In the genomic region with DNA sequence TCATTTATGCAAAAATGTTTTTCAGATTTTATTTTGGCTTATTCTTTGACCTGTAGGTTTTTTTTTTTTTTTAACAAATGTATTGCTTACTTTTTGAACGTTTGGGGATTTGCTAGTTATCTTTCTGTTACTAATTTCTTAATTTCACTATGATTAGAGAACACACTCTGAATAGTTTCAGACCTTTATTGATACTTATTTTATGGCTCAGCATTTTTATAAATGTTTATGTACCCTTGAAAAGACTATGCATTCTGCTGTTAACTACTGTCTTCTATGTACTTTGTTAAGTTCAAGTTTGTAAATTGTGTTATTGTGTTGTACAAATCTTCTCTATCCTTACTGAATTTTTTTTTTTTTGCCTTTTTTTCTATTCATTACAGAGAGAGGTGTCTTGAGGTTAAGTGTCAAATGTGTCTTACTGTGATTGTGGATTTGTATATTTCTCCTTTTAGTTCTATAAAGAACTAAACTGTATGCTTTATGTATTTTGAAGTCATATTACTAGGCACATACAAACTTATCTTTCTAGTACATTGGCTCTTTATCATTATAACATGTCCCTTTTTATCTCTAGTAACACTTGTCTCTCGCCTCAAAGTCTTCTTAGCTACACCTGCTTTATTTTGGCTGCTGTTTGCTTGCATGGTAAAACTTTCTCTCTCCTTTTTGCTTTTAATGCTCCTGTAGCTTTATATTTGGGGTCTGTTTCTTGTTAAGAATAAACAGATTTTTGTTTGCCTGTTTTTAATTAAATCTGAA, we compare ENCODE assay signal across 26 cellular contexts. TPM values are rescaled to one million over a fixed set of nuclear protein-coding genes. Genes with fewer than 3 reads are reported as not detected.
DNase-seq lines count a peak whose midpoint lies in the region; ATAC-seq, FAIRE-seq and TF ChIP-seq lines count a peak whose summit lies in the region.
"Had no signal": no experiment of that assay in that cellular context is flagged by ENCODE, and none has a peak within 500 bp of the region (broad histone marks: within the 10 kb centered on the region; RNA-seq: fewer than 3 reads in every experiment).

No MANE protein-coding gene starts in this region.

- peak; percentile 41 for FAIRE-seq in astrocyte (lab: Jason Lieb, UNC)
- FAIRE-seq in islet of Langerhans (lab: Jason Lieb, UNC): peak; percentile 76
- FAIRE-seq: GM12878, H1, HepG2 had no signal

- no peaks in the 10 kb centered on the region for H3K36me3 ChIP-seq in HEK293 (ENCODE audit: control insufficient read depth in 2 of 2, insufficient read depth in 1 of 2, low read length in 2 of 2)
- no peaks in the 10 kb centered on the region for H3K36me3 ChIP-seq in astrocyte (ENCODE audit: insufficient read depth, low read length)
- no peaks in the 10 kb centered on the region for H3K36me3 ChIP-seq in CD8-positive, alpha-beta memory T cell (ENCODE audit: insufficient read depth, low read length)

- no peak overlapping the region for H3K4me3 ChIP-seq in HEK293 (ENCODE audit: low read depth, low read length)
- H3K4me3 ChIP-seq in astrocyte (ENCODE audit: insufficient read depth, low read depth, low read length): no peak overlapping the region
- no peak overlapping the region for H3K4me3 ChIP-seq in CD8-positive, alpha-beta memory T cell (ENCODE audit: low read length)
- H3K4me3 ChIP-seq: BLaER1 treated with 17β-estradiol and CSF1 and Interleukin-3, amounts not matched to agents 10 nM and 100 nM; GM12878; SK-N-MC had no signal

- no peak for ATAC-seq in activated T-cell treated with anti-CD3 and anti-CD28 coated beads, Interleukin-2, amount 50 U/mL, for 72 hours (replicated peaks in 1 of 2)
- no peak for ATAC-seq in GM21529 (IDR thresholded peaks at IDR 0.05; ENCODE audit: unreplicated experiment)
- ATAC-seq: GM12878, HepG2 had no signal

- TF ChIP-seq CTCF in HEK293 (tag by site-specific recombination; IDR thresholded peaks at IDR 0.05) (no peak), astrocyte (IDR thresholded peaks at IDR 0.05; ENCODE audit: insufficient read depth, low read depth, low read length) (no peak)

- H3K36me3 Mint-ChIP-seq in activated T-cell treated with anti-CD3 and anti-CD28 coated beads, Interleukin-2, amount 50 U/mL, for 72 hours (ENCODE audit: insufficient read depth in 2 of 2): peaks cover 14 to 47% of the 10 kb centered on the region in 2 donors
- H3K36me3 Mint-ChIP-seq in activated T-cell treated with anti-CD3 and anti-CD28 coated beads, Interleukin-2, amount 50 U/mL, for 24 hours (ENCODE audit: low read depth): peaks cover 62% of the 10 kb centered on the region
- H3K36me3 Mint-ChIP-seq in astrocyte (ENCODE audit: low read depth, unreplicated experiment): peaks cover 9% of the 10 kb centered on the region
- peaks cover 7 to 26% (median 14%) of the 10 kb centered on the region in 3 donors for H3K36me3 Mint-ChIP-seq in CD8-positive, alpha-beta memory T cell

- H3K27ac Mint-ChIP-seq in activated T-cell treated with anti-CD3 and anti-CD28 coated beads, Interleukin-2, amount 50 U/mL, for 72 hours: peak overlapping the region; percentile 50
- no peak overlapping the region for H3K27ac Mint-ChIP-seq in activated T-cell treated with anti-CD3 and anti-CD28 coated beads, Interleukin-2, amount 50 U/mL, for 24 hours
- H3K27ac Mint-ChIP-seq in astrocyte (ENCODE audit: unreplicated experiment): no peak overlapping the region
- H3K27ac Mint-ChIP-seq in CD8-positive, alpha-beta memory T cell: peak overlapping the region in 2 of 8 donors; percentile 38 to 43

- no peak overlapping the region for H2AFZ ChIP-seq in astrocyte (ENCODE audit: low read depth, low read length)

- peaks cover 98% of the 10 kb centered on the region for H3K79me2 ChIP-seq in astrocyte (ENCODE audit: insufficient read depth, low read length)

- peaks cover 10 to 12% of the 10 kb centered on the region in 2 donors for H3K9me3 Mint-ChIP-seq in activated T-cell treated with anti-CD3 and anti-CD28 coated beads, Interleukin-2, amount 50 U/mL, for 72 hours
- peaks cover 23% of the 10 kb centered on the region for H3K9me3 Mint-ChIP-seq in activated T-cell treated with anti-CD3 and anti-CD28 coated beads, Interleukin-2, amount 50 U/mL, for 24 hours
- peaks cover 4% of the 10 kb centered on the region for H3K9me3 Mint-ChIP-seq in astrocyte (ENCODE audit: unreplicated experiment)
- peaks cover 10 to 21% (median 17%) of the 10 kb centered on the region in 5 donors for H3K9me3 Mint-ChIP-seq in CD8-positive, alpha-beta memory T cell

- H3K27me3 Mint-ChIP-seq in activated T-cell treated with anti-CD3 and anti-CD28 coated beads, Interleukin-2, amount 50 U/mL, for 72 hours (ENCODE audit: low read depth): no peaks in the 10 kb centered on the region
- H3K27me3 Mint-ChIP-seq in activated T-cell treated with anti-CD3 and anti-CD28 coated beads, Interleukin-2, amount 50 U/mL, for 24 hours: no peaks in the 10 kb centered on the region
- H3K27me3 Mint-ChIP-seq in astrocyte (ENCODE audit: low read depth, unreplicated experiment): no peaks in the 10 kb centered on the region
- H3K27me3 Mint-ChIP-seq in CD8-positive, alpha-beta memory T cell: no peaks in the 10 kb centered on the region

- H3K9me3 ChIP-seq in HEK293 (ENCODE audit: control insufficient read depth, insufficient read depth, low read depth, low read length) (no peaks in the 10 kb centered on the region), astrocyte (ENCODE audit: insufficient read depth, low read depth, low read length) (no peaks in the 10 kb centered on the region)
- H3K9me3 ChIP-seq in CD8-positive, alpha-beta memory T cell (ENCODE audit: low read length): peaks cover 9% of the 10 kb centered on the region

- H3K27me3 ChIP-seq in astrocyte (ENCODE audit: insufficient read depth, low read length): no peaks in the 10 kb centered on the region
- no peaks in the 10 kb centered on the region for H3K27me3 ChIP-seq in CD8-positive, alpha-beta memory T cell (ENCODE audit: insufficient read depth, low read length, poor library complexity, severe bottlenecking)
- H3K27me3 ChIP-seq: BLaER1 treated with 17β-estradiol and CSF1 and Interleukin-3, amounts not matched to agents 10 nM and 100 nM had no signal

- H3K27ac ChIP-seq in HEK293 (ENCODE audit: extremely low read depth, low read depth, low read length): no peak overlapping the region
- no peak overlapping the region for H3K27ac ChIP-seq in astrocyte (ENCODE audit: low read depth, low read length)
- no peak overlapping the region for H3K27ac ChIP-seq in CD8-positive, alpha-beta memory T cell (ENCODE audit: low read depth, low read length)
- H3K27ac ChIP-seq: 22Rv1; BLaER1 treated with 17β-estradiol and CSF1 and Interleukin-3, amounts not matched to agents 10 nM and 100 nM; HL-60; SK-N-MC had no signal

- peaks cover 47% of the 10 kb centered on the region for H3K4me1 Mint-ChIP-seq in activated T-cell treated with anti-CD3 and anti-CD28 coated beads, Interleukin-2, amount 50 U/mL, for 72 hours (ENCODE audit: low read depth)
- H3K4me1 Mint-ChIP-seq in activated T-cell treated with anti-CD3 and anti-CD28 coated beads, Interleukin-2, amount 50 U/mL, for 24 hours (ENCODE audit: low read depth): peaks cover 50% of the 10 kb centered on the region
- H3K4me1 Mint-ChIP-seq in astrocyte (ENCODE audit: low read depth, unreplicated experiment): peaks cover 2% of the 10 kb centered on the region
- peaks cover 56 to 79% (median 66%) of the 10 kb centered on the region in 3 donors for H3K4me1 Mint-ChIP-seq in CD8-positive, alpha-beta memory T cell

- H4K20me1 ChIP-seq in astrocyte (ENCODE audit: insufficient read depth, low read length): peaks cover 58% of the 10 kb centered on the region

- POLR2A ChIA-PET in HEK293 (lab: Yijun Ruan, JAX): interaction anchor here (0.9 kb wide), 1 partner anchor 8 kb away, joined by 3 read pairs; the partner anchor contains the start of gene MKLN1
- POLR2A ChIA-PET in CD8-positive, alpha-beta memory T cell (lab: Charles Lee): no interaction called here

- peak overlapping the region in 1 of 2 donors; percentile 59 for H3K4me3 Mint-ChIP-seq in activated T-cell treated with anti-CD3 and anti-CD28 coated beads, Interleukin-2, amount 50 U/mL, for 72 hours
- H3K4me3 Mint-ChIP-seq in activated T-cell treated with anti-CD3 and anti-CD28 coated beads, Interleukin-2, amount 50 U/mL, for 24 hours: no peak overlapping the region
- H3K4me3 Mint-ChIP-seq in astrocyte (ENCODE audit: unreplicated experiment): no peak overlapping the region
- H3K4me3 Mint-ChIP-seq in CD8-positive, alpha-beta memory T cell: peak overlapping the region in 1 of 7 donors; percentile 28

- CTCF ChIA-PET in HEK293 (lab: Yijun Ruan, JAX): interaction anchor here (0.6 to 0.7 kb wide), 3 partner anchors 45 to 1575 kb away, joined by 3 read pairs; no protein-coding TSS in a partner anchor
- CTCF ChIA-PET in CD8-positive, alpha-beta memory T cell (lab: Charles Lee): interaction anchor here (1.2 kb wide), 1 partner anchor 439 kb away, joined by 3 read pairs; no protein-coding TSS in a partner anchor

- H3K4me2 ChIP-seq in astrocyte (ENCODE audit: low read length): no peak overlapping the region
- H3K4me2 ChIP-seq: BLaER1 treated with 17β-estradiol and CSF1 and Interleukin-3, amounts not matched to agents 10 nM and 100 nM had no signal

- DNase-seq in activated T-cell treated with anti-CD3 and anti-CD28 coated beads, Interleukin-2, amount 50 U/mL, for 72 hours: no peak
- no peak for DNase-seq in activated T-cell treated with anti-CD3 and anti-CD28 coated beads, Interleukin-2, amount 50 U/mL, for 24 hours
- DNase-seq in astrocyte (ENCODE audit: low read depth) (no peak), NCI-H1694 treated with DMSO at 0.1 percent for 48 hours (lab: John Stamatoyannopoulos, UW) (no peak)
- DNase-seq in CD8-positive, alpha-beta memory T cell: no peak
- DNase-seq: DMS79 treated with DMSO at 0.1 percent for 48 hours, KBM-7, NCI-H1092 treated with DMSO at 0.1 percent for 48 hours, NCI-H146, NCI-H2081 treated with DMSO at 0.1 percent for 48 hours, NCI-H2171 treated with DMSO at 0.1 percent for 48 hours, NCI-H446 treated with DMSO at 0.1 percent for 48 hours, NCI-H526 treated with DMSO at 0.1 percent for 48 hours, RPMI8226, SHP77, T-helper 2 cell had no signal

- H3K4me1 ChIP-seq in HEK293 (ENCODE audit: control insufficient read depth, insufficient read depth, low read length): no peaks in the 10 kb centered on the region
- H3K4me1 ChIP-seq in astrocyte (ENCODE audit: insufficient read depth, low read length): no peaks in the 10 kb centered on the region
- H3K4me1 ChIP-seq in CD8-positive, alpha-beta memory T cell (ENCODE audit: insufficient read depth, low read length): peaks cover 9% of the 10 kb centered on the region

- no peak overlapping the region for H3K9ac ChIP-seq in astrocyte (ENCODE audit: low read length)
- H3K9ac ChIP-seq: BLaER1 treated with 17β-estradiol and CSF1 and Interleukin-3, amounts not matched to agents 10 nM and 100 nM had no signal

RNA-seq across cellular contexts. Expression of gene MKLN1, which starts 8.1 kb away (rescaled TPM):
- total RNA-seq in activated T-cell treated with anti-CD3 and anti-CD28 coated beads, Interleukin-2, amount 50 U/mL, for 72 hours: 10 to 100 TPM; 44.9 to 49.6 TPM
- 48.0 and 50.3 TPM in 2 replicates for total RNA-seq in astrocyte
- total RNA-seq in CD8-positive, alpha-beta memory T cell: 10 to 100 TPM; 31.0 to 34.0 TPM
- polyA plus RNA-seq in CD8-positive, alpha-beta memory T cell: 21.8 TPM
